In the genomic region with DNA sequence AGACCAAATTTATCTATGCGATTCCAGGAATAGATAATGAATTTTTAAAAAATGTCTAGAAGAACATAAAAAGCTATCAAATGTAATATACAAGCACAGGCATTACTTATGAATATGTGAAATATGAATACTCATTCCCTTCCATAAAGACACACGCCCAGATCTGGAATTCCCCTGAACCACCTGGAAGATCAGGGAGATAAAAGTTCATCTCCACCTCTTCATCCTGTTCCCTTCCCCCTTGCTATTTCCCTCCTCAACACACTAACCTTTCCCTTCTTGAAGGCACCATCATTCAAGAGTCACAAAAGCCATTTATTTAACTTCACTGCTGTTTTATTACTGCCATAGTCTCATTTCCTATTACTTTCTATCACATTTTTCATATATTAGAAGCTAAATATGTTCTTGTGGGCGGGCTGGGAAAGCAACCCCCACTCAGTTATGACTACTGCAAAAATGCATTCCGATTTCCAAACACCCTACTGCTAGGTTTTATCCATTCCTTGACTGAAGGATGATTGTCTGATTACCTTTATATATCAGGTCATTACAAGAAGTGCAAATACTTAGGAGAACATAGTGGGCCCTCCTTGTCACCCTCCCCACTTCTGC, we compare ENCODE assay signal across 9 cellular contexts. TPM values are rescaled to one million over a fixed set of nuclear protein-coding genes. Genes with fewer than 3 reads are reported as not detected.
DNase-seq lines count a peak whose midpoint lies in the region; ATAC-seq, FAIRE-seq and TF ChIP-seq lines count a peak whose summit lies in the region.
"Had no signal": no experiment of that assay in that cellular context is flagged by ENCODE, and none has a peak within 500 bp of the region (broad histone marks: within the 10 kb centered on the region; RNA-seq: fewer than 3 reads in every experiment).

No MANE protein-coding gene starts in this region.

- peaks cover 8% of the 10 kb centered on the region for H3K79me2 ChIP-seq in GM12878 (ENCODE audit: control insufficient read depth, insufficient read depth, low read length)

- in situ Hi-C loops in GM12878 (cut with MboI), result no loop called here

- peaks cover 3% of the 10 kb centered on the region for H3K27me3 Mint-ChIP-seq in memory B cell
- H3K27me3 Mint-ChIP-seq in type B pancreatic cell, result no peaks in the 10 kb centered on the region

- peak overlapping the region; percentile 53 for H3K4me2 ChIP-seq in GM12878 (ENCODE audit: control insufficient read depth, insufficient read depth)

- peak overlapping the region; percentile 84 for H3K27ac Mint-ChIP-seq in memory B cell
- peak overlapping the region; percentile 62 for H3K27ac Mint-ChIP-seq in type B pancreatic cell

- H2AFZ ChIP-seq in GM12878 (ENCODE audit: control insufficient read depth, low read depth, low read length), result no peak overlapping the region; the same call in 1 of the 2 replicates

- no peak for FAIRE-seq in GM12878 (lab: Jason Lieb, UNC)
- FAIRE-seq: colon had no signal

- POLR2A ChIA-PET in GM12878 (lab: Charles Lee), result interaction anchor here (0.5 to 4.5 kb wide), 6 partner anchors 9 to 561 kb away, joined by 3 to 21 read pairs (median 6); a partner anchor contains a TSS

- H3K36me3 ChIP-seq in GM12878 (ENCODE audit: control insufficient read depth in 2 of 2, insufficient read depth in 2 of 2, low read length in 1 of 2), result no peaks in the 10 kb centered on the region

- H4K20me1 ChIP-seq in GM12878 (ENCODE audit: control insufficient read depth, insufficient read depth), result no peaks in the 10 kb centered on the region

- no peak for TF ChIP-seq RAD21 in GM12878 (IDR thresholded peaks at IDR 0.05; ENCODE audit: insufficient read depth, low read depth, low read length)

- TF ChIP-seq EP300 in GM12878 (IDR thresholded peaks at IDR 0.05; ENCODE audit: borderline replicate concordance in 1 of 2, control insufficient read depth in 1 of 2, low read depth in 2 of 2, low read length in 2 of 2), result no peak

- ATAC-seq in GM12878 (no peak), memory B cell (ENCODE audit: low read depth) (no peak), HG02870 (IDR thresholded peaks at IDR 0.05; ENCODE audit: unreplicated experiment) (no peak), GM18861 (IDR thresholded peaks at IDR 0.05; ENCODE audit: unreplicated experiment) (no peak), GM21737 (IDR thresholded peaks at IDR 0.05; ENCODE audit: unreplicated experiment) (no peak)

- H3K27me3 ChIP-seq in GM12878 (replicated peaks in 1 of 2; ENCODE audit: control insufficient read depth in 2 of 2, insufficient read depth in 2 of 2, low read length in 1 of 2), result no peaks in the 10 kb centered on the region

- H3K4me1 ChIP-seq in GM12878 (ENCODE audit: control insufficient read depth, insufficient read depth, low read length), result peaks cover 51% of the 10 kb centered on the region

- RAD21 ChIA-PET in GM12878 (lab: Charles Lee; ENCODE audit: unreplicated experiment), result interaction anchor here (5.2 kb wide), 1 partner anchor 14 kb away, joined by 38 read pairs; a partner anchor contains a TSS

- no peak for TF ChIP-seq POLR2A in GM12878 (IDR thresholded peaks at IDR 0.05; ENCODE audit: low read depth, low read length)

- H3K4me3 ChIP-seq in GM12878, result no peak overlapping the region

- H3K36me3 Mint-ChIP-seq in memory B cell (no peaks in the 10 kb centered on the region), type B pancreatic cell (peaks cover 17% of the 10 kb centered on the region)

- H3K4me1 Mint-ChIP-seq in memory B cell, result peaks cover 20% of the 10 kb centered on the region
- H3K4me1 Mint-ChIP-seq in type B pancreatic cell (ENCODE audit: unreplicated experiment), result peaks cover 47% of the 10 kb centered on the region

- H3K4me3 Mint-ChIP-seq in memory B cell (peak overlapping the region; percentile 22), type B pancreatic cell (peak overlapping the region; percentile 7)

- H3K9ac ChIP-seq in GM12878 (ENCODE audit: control insufficient read depth, insufficient read depth, low read length), result no peak overlapping the region

- no TSS peak for BruUV-seq in GM12878 (replicated peaks; lab: Mats Ljungman, UMichigan)

- 59% methylated on average over 4 of the region's 4 CpGs for WGBS in GM12878 (ENCODE audit: insufficient coverage, insufficient replicate concordance, low lambda C conversion rate, missing lambda C conversion rate)

- TF ChIP-seq CTCF in GM12878 (IDR thresholded peaks at IDR 0.05 in 2 of 3, conservative IDR thresholded peaks at IDR 0.05 in 1 of 3; ENCODE audit: control insufficient read depth in 2 of 3, extremely low read depth in 1 of 3, insufficient read depth in 1 of 3, low read depth in 3 of 3, low read length in 3 of 3), result no peak
- TF ChIP-seq CTCF in type B pancreatic cell (conservative IDR thresholded peaks at IDR 0.05), result no peak

- peak overlapping the region; percentile 45 for H3K27ac ChIP-seq in GM12878 (ENCODE audit: control insufficient read depth, insufficient read depth)

- H3K9me3 Mint-ChIP-seq in memory B cell (no peaks in the 10 kb centered on the region), type B pancreatic cell (no peaks in the 10 kb centered on the region)

- SMC1A ChIA-PET in GM12878 (lab: Charles Lee; ENCODE audit: uncharacterized antibody, unreplicated experiment), result interaction anchor here (0.9 to 6.2 kb wide), 3 partner anchors 10 to 15 kb away, joined by 3 to 43 read pairs (median 21); a partner anchor contains a TSS

- intact Hi-C loops in GM12878 (cut with micrococcal nuclease; ENCODE audit: unreplicated experiment), result loop anchor here (2.0 kb wide), 1 partner anchor 16 kb away; a partner anchor contains a TSS

- CTCF ChIA-PET in GM12878 (lab: Yijun Ruan, JAX), result interaction anchor here (1.2 to 2.5 kb wide), 3 partner anchors 10 to 16 kb away, joined by 3 to 6 read pairs (median 4); a partner anchor contains a TSS

- H3K9me3 ChIP-seq in GM12878 (replicated peaks; ENCODE audit: control insufficient read depth, insufficient read depth, low read length), result no peaks in the 10 kb centered on the region; the same call in 1 of the 3 replicates

- peak; percentile 64 for DNase-seq in HS-5 (ENCODE audit: low read depth)
- DNase-seq in GM12878 (ENCODE audit: low read depth, low spot score), result no peak
- no peak for DNase-seq in memory B cell (ENCODE audit: low spot score in 2 of 2)
- no peak for DNase-seq in type B pancreatic cell (ENCODE audit: extremely low spot score, unreplicated experiment)
- DNase-seq: NCI-H1436 treated with DMSO at 0.1 percent for 48 hours had no signal

TF ChIP-seq in GM12878, 131 proteins besides CTCF, POLR2A, EP300 and RAD21 (continues in another document):
- no peak for TF ChIP-seq SP1 (IDR thresholded peaks at IDR 0.05; ENCODE audit: low read depth, low read length)

RNA-seq across cellular contexts. Expression of a gene that starts 16.1 kb away (rescaled TPM):
- total RNA-seq in GM12878 (2013; cell fraction: nucleolus; rRNA removed), result 6.2 and 7.0 TPM in 2 replicates
- total RNA-seq in GM12878 (2014; rRNA removed), result 8.5 and 9.3 TPM in 2 replicates
- total RNA-seq in GM12878 (2014; rRNA removed; fragmentation: Illumina TruSeq; extraction: Trizol), result 12.3 and 12.8 TPM in 2 replicates
- 11.6 and 15.5 TPM in 2 replicates for total RNA-seq in GM12878 (2021)
- 1.2 TPM for polyA plus RNA-seq in GM12878 (2011; ENCODE audit: low read depth)
- 2.8 and 3.4 TPM in 2 replicates for polyA plus RNA-seq in GM12878 (2011; rRNA removed)
- 1.2 and 1.3 TPM in 2 replicates for polyA plus RNA-seq in GM12878 (2011; cell fraction: cytosol; rRNA removed)
- polyA plus RNA-seq in GM12878 (2011; cell fraction: nucleus; rRNA removed), result 1.8 and 2.4 TPM in 2 replicates
- 1.2 and 1.5 TPM in 2 replicates for polyA plus RNA-seq in GM12878 (2012)
- 9.3 and 11.5 TPM in 2 replicates for polyA plus RNA-seq in GM12878 (2014; fragmentation: Illumina TruSeq; extraction: Trizol)
- 1 to 10 TPM; 2.4 to 3.3 TPM for polyA plus RNA-seq in GM12878 (2014; fragmentation: Nextera tagmentation; extraction: Ambion mirVana)
- polyA plus RNA-seq in GM12878 (2014; rRNA removed), result 5.7 and 6.1 TPM in 2 replicates
- 1 to 10 TPM; 9.4 to 9.6 TPM for polyA plus RNA-seq in GM12878 (2016; fragmentation: Nextera tagmentation; extraction: Ambion mirVana)
- polyA minus RNA-seq in GM12878 (2011; rRNA and poly(A)+ RNA removed), result 3.5 and 4.2 TPM in 2 replicates
- polyA minus RNA-seq in GM12878 (2011; cell fraction: cytosol; rRNA and poly(A)+ RNA removed), result 2.1 and 3.1 TPM in 2 replicates
- 2.9 and 4.3 TPM in 2 replicates for polyA minus RNA-seq in GM12878 (2011; cell fraction: nucleus; rRNA and poly(A)+ RNA removed)
- 15.8 and 27.5 TPM in 2 replicates for total RNA-seq in type B pancreatic cell (ENCODE audit: low replicate concordance)

RNA-seq across cellular contexts. Expression of a gene that starts 16.4 kb away (rescaled TPM):
- total RNA-seq in GM12878 (2013; cell fraction: nucleolus; rRNA removed), result 290 and 298 TPM in 2 replicates
- 66.9 and 76.1 TPM in 2 replicates for total RNA-seq in GM12878 (2014; rRNA removed)
- total RNA-seq in GM12878 (2014; rRNA removed; fragmentation: Illumina TruSeq; extraction: Trizol), result 88.4 and 93.8 TPM in 2 replicates
- 61.3 and 65.4 TPM in 2 replicates for total RNA-seq in GM12878 (2021)
- 24.2 TPM for polyA plus RNA-seq in GM12878 (2011; ENCODE audit: low read depth)
- polyA plus RNA-seq in GM12878 (2011; rRNA removed), result 134 and 148 TPM in 2 replicates
- 49.8 and 63.4 TPM in 2 replicates for polyA plus RNA-seq in GM12878 (2011; cell fraction: cytosol; rRNA removed)
- polyA plus RNA-seq in GM12878 (2011; cell fraction: nucleus; rRNA removed), result 52.1 and 59.0 TPM in 2 replicates
- 33.9 and 41.9 TPM in 2 replicates for polyA plus RNA-seq in GM12878 (2012)
- polyA plus RNA-seq in GM12878 (2014; fragmentation: Illumina TruSeq; extraction: Trizol), result 100 and 126 TPM in 2 replicates
- polyA plus RNA-seq in GM12878 (2014; fragmentation: Nextera tagmentation; extraction: Ambion mirVana), result 10 to 100 TPM; 32.8 to 35.6 TPM
- polyA plus RNA-seq in GM12878 (2014; rRNA removed), result 49.7 and 67.3 TPM in 2 replicates
- polyA plus RNA-seq in GM12878 (2016; fragmentation: Nextera tagmentation; extraction: Ambion mirVana), result 10 to 100 TPM; 49.1 to 49.4 TPM
- 82.9 and 124 TPM in 2 replicates for polyA minus RNA-seq in GM12878 (2011; rRNA and poly(A)+ RNA removed)
- 20.4 and 35.5 TPM in 2 replicates for polyA minus RNA-seq in GM12878 (2011; cell fraction: cytosol; rRNA and poly(A)+ RNA removed)
- polyA minus RNA-seq in GM12878 (2011; cell fraction: nucleus; rRNA and poly(A)+ RNA removed), result 47.4 and 67.4 TPM in 2 replicates
- 58.6 and 69.1 TPM in 2 replicates for total RNA-seq in type B pancreatic cell (ENCODE audit: low replicate concordance)
